Comparison of ENCODE assay signal across 18 cellular contexts in the genomic region with DNA sequence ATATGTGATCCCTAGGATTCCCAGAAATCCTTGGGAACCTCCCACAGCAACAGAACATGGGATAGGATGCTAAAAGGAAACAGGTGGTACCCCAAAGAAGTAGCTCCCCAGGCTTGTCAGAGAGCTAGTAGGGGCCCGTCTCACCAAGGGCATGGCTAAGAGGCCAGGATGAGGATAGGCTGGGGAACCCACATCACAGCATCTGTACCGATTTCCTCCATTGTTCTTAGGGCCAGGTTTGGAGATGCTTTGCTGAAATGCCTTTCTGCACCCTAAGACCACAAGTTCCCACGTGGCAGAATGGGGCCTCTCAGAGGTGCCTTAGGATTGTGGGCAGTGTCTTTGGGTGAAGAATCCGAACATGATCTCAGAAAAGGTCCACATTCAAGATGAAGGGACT.
"Had no signal": no experiment of that assay in that cellular context is flagged by ENCODE, and none has a peak within 500 bp of the region (broad histone marks: within the 10 kb centered on the region; RNA-seq: fewer than 3 reads in every experiment).

No MANE protein-coding gene starts in this region.

- H3K27ac Mint-ChIP-seq: activated B cell treated with CpG ODN at 0.5 μM for 24 hours; activated CD8-positive, alpha-beta T cell treated with anti-CD3 and anti-CD28 coated beads for 36 hours; activated naive CD4-positive, alpha-beta T cell treated with anti-CD3 and anti-CD28 coated beads, Interleukin-2, amount 50 U/mL, for 24 hours; dendritic cell treated with granulocyte-macrophage colony-stimulating factor and Interleukin-4, amounts not matched to agents 40 ng/mL and 50 ng/mL, for 4 days; endodermal cell; stimulated activated naive B cell treated with anti-CD40 and anti-IgM and Interleukin-4, amounts not matched to agents 10 μg/mL and 1 μg/mL and 100 μg/mL, for 72 hours had no signal

- H3K4me1 Mint-ChIP-seq: activated B cell treated with CpG ODN at 0.5 μM for 24 hours had no signal

- H3K9me3 ChIP-seq: adrenal gland, tibial artery, uterus had no signal

- H2AFZ ChIP-seq: parathyroid adenoma had no signal

- ATAC-seq: activated CD8-positive, alpha-beta T cell treated with anti-CD3 and anti-CD28 coated beads for 36 hours; activated T-cell treated with anti-CD3 and anti-CD28 coated beads, Interleukin-2, amount 50 U/mL, for 4 hours; left ventricle myocardium superior; stimulated activated naive B cell treated with anti-CD40 and anti-IgM and Interleukin-4, amounts not matched to agents 10 μg/mL and 1 μg/mL and 100 μg/mL, for 72 hours had no signal

- H3K4me1 ChIP-seq: adrenal gland, parathyroid adenoma, tibial artery, uterus had no signal

- H3K36me3 ChIP-seq: adrenal gland, tibial artery, uterus had no signal

- H3K27ac ChIP-seq: adrenal gland, parathyroid adenoma, tibial artery, uterus had no signal

- H3K4me3 Mint-ChIP-seq: activated B cell treated with CpG ODN at 0.5 μM for 24 hours; activated CD8-positive, alpha-beta T cell treated with anti-CD3 and anti-CD28 coated beads for 36 hours; activated naive CD4-positive, alpha-beta T cell treated with anti-CD3 and anti-CD28 coated beads, Interleukin-2, amount 50 U/mL, for 24 hours; activated T-cell treated with anti-CD3 and anti-CD28 coated beads, Interleukin-2, amount 50 U/mL, for 4 hours; central memory CD8-positive, alpha-beta T cell; dendritic cell treated with granulocyte-macrophage colony-stimulating factor and Interleukin-4, amounts not matched to agents 40 ng/mL and 50 ng/mL, for 4 days; endodermal cell; stimulated activated naive B cell treated with anti-CD40 and anti-IgM and Interleukin-4, amounts not matched to agents 10 μg/mL and 1 μg/mL and 100 μg/mL, for 72 hours had no signal

- H3K4me3 ChIP-seq: adrenal gland, tibial artery, uterus had no signal

- H3K27me3 Mint-ChIP-seq: activated CD8-positive, alpha-beta T cell treated with anti-CD3 and anti-CD28 coated beads for 36 hours; activated naive CD4-positive, alpha-beta T cell treated with anti-CD3 and anti-CD28 coated beads, Interleukin-2, amount 50 U/mL, for 24 hours; dendritic cell treated with granulocyte-macrophage colony-stimulating factor and Interleukin-4, amounts not matched to agents 40 ng/mL and 50 ng/mL, for 4 days had no signal

- H3K9ac ChIP-seq: parathyroid adenoma had no signal

- H3K9me3 Mint-ChIP-seq: activated CD8-positive, alpha-beta T cell treated with anti-CD3 and anti-CD28 coated beads for 36 hours; central memory CD8-positive, alpha-beta T cell had no signal

- H3K27me3 ChIP-seq: adrenal gland, tibial artery, uterus had no signal

- DNase-seq: activated B cell treated with CpG ODN at 0.5 μM for 24 hours; activated CD4-positive, alpha-beta T cell treated with anti-CD3 and anti-CD28 coated beads for 48 hours; activated CD8-positive, alpha-beta T cell treated with anti-CD3 and anti-CD28 coated beads for 36 hours; activated effector memory CD4-positive, alpha-beta T cell treated with anti-CD3 and anti-CD28 coated beads, Interleukin-2, amount 50 U/mL, for 16 hours; activated T-cell treated with anti-CD3 and anti-CD28 coated beads, Interleukin-2, amount 50 U/mL, for 4 hours; adrenal gland; endodermal cell; hypothalamus; left ventricle myocardium superior; stimulated activated CD4-positive, alpha-beta T cell treated with anti-CD3 and anti-CD28 coated beads, Interleukin-2, amount 100 ng/mL, for 48 hours; stimulated activated naive B cell treated with anti-CD40 and anti-IgM and Interleukin-4, amounts not matched to agents 10 μg/mL and 1 μg/mL and 100 μg/mL, for 72 hours; SW 1271; tibial artery; uterus had no signal

- H3K79me2 ChIP-seq: parathyroid adenoma had no signal
